ENCODE assay signal across 9 cellular contexts in the genomic region with DNA sequence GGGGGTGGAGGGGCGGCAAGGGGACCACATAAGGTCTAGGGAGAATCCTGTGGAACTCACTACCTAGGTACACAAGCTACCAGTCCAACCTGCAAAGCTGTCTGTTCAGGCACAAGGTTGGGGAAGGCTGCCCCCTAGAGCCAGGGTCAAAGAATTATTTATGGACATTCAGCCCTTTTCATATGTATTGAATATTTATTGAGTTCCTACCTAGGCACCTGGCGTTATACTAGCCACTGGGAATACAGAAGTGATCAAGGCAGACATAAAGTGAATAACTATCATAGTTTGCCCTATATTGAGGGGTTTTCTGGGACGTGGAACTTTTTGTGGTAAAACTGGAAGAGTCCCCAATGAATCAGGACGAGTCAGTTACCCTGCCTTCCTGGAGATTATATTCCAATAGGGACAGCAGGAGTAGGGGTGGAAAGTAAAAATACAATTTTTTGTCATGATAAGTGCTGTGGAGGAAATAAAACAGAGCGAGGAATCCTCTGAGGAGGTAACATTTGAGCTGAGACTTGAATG. TPM values are rescaled to one million over a fixed set of nuclear protein-coding genes. Genes with fewer than 3 reads are reported as not detected.
DNase-seq lines count a peak whose midpoint lies in the region; ATAC-seq, FAIRE-seq and TF ChIP-seq lines count a peak whose summit lies in the region.
"Had no signal": no experiment of that assay in that cellular context is flagged by ENCODE, and none has a peak within 500 bp of the region (broad histone marks: within the 10 kb centered on the region; RNA-seq: fewer than 3 reads in every experiment).

No MANE protein-coding gene starts in this region.

- no peak overlapping the region for H3K4me2 ChIP-seq in keratinocyte (ENCODE audit: control insufficient read depth, extremely low read depth, insufficient read depth, low read depth, low read length)

- no peak overlapping the region for H3K9ac ChIP-seq in keratinocyte (ENCODE audit: control insufficient read depth, extremely low read depth, insufficient read depth, low read length)

- dilution Hi-C loops in keratinocyte (cut with MboI; ENCODE audit: extremely low pct_ligation_motif_present, low sequenced_read_pairs), result no loop called here

- peak; percentile 21 for FAIRE-seq in G401.6 (lab: Jason Lieb, UNC)
- peak; percentile 73 for FAIRE-seq in keratinocyte (lab: Jason Lieb, UNC)
- FAIRE-seq in urothelium cell line (lab: Jason Lieb, UNC), result no peak

- intact Hi-C loops in adrenal gland (cut with DNase I), result loop anchor here (5.0 kb wide), 2 partner anchors 45 to 55 kb away; no protein-coding TSS in a partner anchor

- TF ChIP-seq CTCF in adrenal gland (IDR thresholded peaks at IDR 0.05), result peak; percentile 50 to 57 (median 55)
- TF ChIP-seq CTCF in keratinocyte (optimal IDR thresholded peaks at IDR 0.05 in 1 of 3, IDR thresholded peaks at IDR 0.05 in 1 of 3, conservative IDR thresholded peaks at IDR 0.05 in 1 of 3; ENCODE audit: extremely low read depth in 1 of 3, insufficient read depth in 2 of 3, low read length in 3 of 3), result peak; percentile 52 to 85 (median 56)

- peaks cover 0 to 18% of the 10 kb centered on the region in 2 donors for H3K4me1 ChIP-seq in adrenal gland (replicated peaks in 1 of 2)
- peaks cover 69% of the 10 kb centered on the region for H3K4me1 ChIP-seq in keratinocyte (ENCODE audit: control insufficient read depth, extremely low read depth, insufficient read depth, low read length)

- no peak for ATAC-seq in GM21381 (IDR thresholded peaks at IDR 0.05; ENCODE audit: unreplicated experiment)

- WGBS in adrenal gland, 4 donors, result 45 to 68% (median 50%) methylated on average over 4 to 5 of the region's 5 CpGs

- no peaks in the 10 kb centered on the region for H4K20me1 ChIP-seq in keratinocyte (ENCODE audit: control insufficient read depth, extremely low read depth, insufficient read depth, low read length)

- H3K27me3 ChIP-seq in adrenal gland, result no peaks in the 10 kb centered on the region
- no peaks in the 10 kb centered on the region for H3K27me3 ChIP-seq in keratinocyte (ENCODE audit: control insufficient read depth, extremely low read depth, insufficient read depth, low read length)
- H3K27me3 ChIP-seq: SJSA1 had no signal

- no peak overlapping the region for H3K27ac ChIP-seq in adrenal gland
- no peak overlapping the region for H3K27ac ChIP-seq in keratinocyte (ENCODE audit: control insufficient read depth, insufficient read depth, low read length)
- H3K27ac ChIP-seq: SJSA1 had no signal

- H3K36me3 ChIP-seq in adrenal gland (replicated peaks in 1 of 2) (no peaks in the 10 kb centered on the region), keratinocyte (ENCODE audit: control insufficient read depth in 2 of 2, extremely low read depth in 1 of 2, insufficient read depth in 2 of 2, low read length in 2 of 2) (no peaks in the 10 kb centered on the region)
- H3K36me3 ChIP-seq: SJSA1 had no signal

- H3K9me1 ChIP-seq in keratinocyte (ENCODE audit: control insufficient read depth, extremely low read depth, insufficient read depth, low read length), result no peaks in the 10 kb centered on the region

- H2AFZ ChIP-seq in keratinocyte (ENCODE audit: control insufficient read depth, low read length), result no peak overlapping the region

- TF ChIP-seq POLR2A in adrenal gland (IDR thresholded peaks at IDR 0.05), result no peak

- no peaks in the 10 kb centered on the region for H3K9me3 ChIP-seq in adrenal gland (replicated peaks in 1 of 3)
- H3K9me3 ChIP-seq in keratinocyte (ENCODE audit: control insufficient read depth, low read depth, low read length), result no peaks in the 10 kb centered on the region
- H3K9me3 ChIP-seq: SJSA1 had no signal

- H3K79me2 ChIP-seq in keratinocyte (ENCODE audit: control insufficient read depth, insufficient read depth, low read length), result no peaks in the 10 kb centered on the region

- peak; percentile 85 for DNase-seq in HT-29 (ENCODE audit: low spot score)
- peak; percentile 76 for DNase-seq in SW480 (ENCODE audit: low spot score)
- peak in 2 of 7 donors; percentile 57 to 67 for DNase-seq in adrenal gland
- DNase-seq in keratinocyte (ENCODE audit: low read depth, low spot score), result no peak
- peak in 2 of 3 experiments; percentile 53 to 60 for DNase-seq in stimulated activated CD4-positive, alpha-beta T cell treated with anti-CD3 and anti-CD28 coated beads, TNF-alpha, amount 100 ng/mL, for 4 hours (ENCODE audit: low read depth in 3 of 3)
- DNase-seq in urothelium cell line (ENCODE audit: low spot score), result no peak

- no peak overlapping the region for H3K4me3 ChIP-seq in adrenal gland
- H3K4me3 ChIP-seq in keratinocyte (ENCODE audit: control insufficient read depth in 2 of 3, extremely low read depth in 1 of 3, insufficient read depth in 2 of 3, low read depth in 1 of 3, low read length in 3 of 3), result no peak overlapping the region
- H3K4me3 ChIP-seq: SJSA1 had no signal

RNA-seq across cellular contexts. Expression of gene SLC48A1, which starts 5.8 kb away (rescaled TPM):
- 31.1 and 35.7 TPM in 2 replicates for total RNA-seq in HT-29 (2014; rRNA removed; shearing (Covaris generic))
- total RNA-seq in adrenal gland, result 10 to 100 TPM; 52.5 to 91.9 (median 73.6) TPM
- 10 to 100 TPM; 36.3 to 51.0 (median 44.8) TPM for polyA plus RNA-seq in adrenal gland
- 7.8 to 15.3 TPM (median 8.1 TPM) in 3 replicates for polyA plus RNA-seq in keratinocyte
- polyA plus RNA-seq in keratinocyte (2011; ENCODE audit: low read depth), result 1.5 TPM
- polyA plus RNA-seq in keratinocyte (2011; cell fraction: cytosol; rRNA removed), result 10.8 and 12.2 TPM in 2 replicates
- 14.4 and 18.3 TPM in 2 replicates for polyA plus RNA-seq in keratinocyte (2011; cell fraction: nucleus; rRNA removed)
- polyA plus RNA-seq in keratinocyte (2012; ENCODE audit: low replicate concordance), result 11.7 and 13.6 TPM in 2 replicates
- polyA minus RNA-seq in keratinocyte, result 12.8 to 29.3 TPM (median 16.5 TPM) in 3 replicates
- polyA minus RNA-seq in keratinocyte (2011; cell fraction: cytosol; rRNA and poly(A)+ RNA removed), result 16.5 TPM
- polyA minus RNA-seq in keratinocyte (2011; cell fraction: nucleus; rRNA and poly(A)+ RNA removed), result 5.4 and 5.8 TPM in 2 replicates

RNA-seq across cellular contexts. Expression of gene RAPGEF3, which starts 8.6 kb away (rescaled TPM):
- 38.2 and 44.1 TPM in 2 replicates for total RNA-seq in HT-29 (2014; rRNA removed; shearing (Covaris generic))
- 10 to 100 TPM in 3 of 8 donors, 1 to 10 TPM in 5; 2.4 to 14.6 (median 9.3) TPM for total RNA-seq in adrenal gland
- polyA plus RNA-seq in adrenal gland, result 10 to 100 TPM in 2 of 3 donors, 1 to 10 TPM in 1; 1.4 to 69.4 (median 43.8) TPM
- polyA plus RNA-seq in keratinocyte, result 4.1 to 5.7 TPM (median 5.1 TPM) in 3 replicates
- polyA plus RNA-seq in keratinocyte (2011; ENCODE audit: low read depth), result 2.2 TPM
- 1.8 and 2.7 TPM in 2 replicates for polyA plus RNA-seq in keratinocyte (2011; cell fraction: cytosol; rRNA removed)
- 13.1 and 17.2 TPM in 2 replicates for polyA plus RNA-seq in keratinocyte (2011; cell fraction: nucleus; rRNA removed)
- 1.9 and 6.5 TPM in 2 replicates for polyA plus RNA-seq in keratinocyte (2012; ENCODE audit: low replicate concordance)
- polyA minus RNA-seq in keratinocyte, result 5.5 to 25.3 TPM (median 5.9 TPM) in 3 replicates
- polyA minus RNA-seq in keratinocyte (2011; cell fraction: cytosol; rRNA and poly(A)+ RNA removed), result 8.1 TPM
- polyA minus RNA-seq in keratinocyte (2011; cell fraction: nucleus; rRNA and poly(A)+ RNA removed), result 5.7 and 7.1 TPM in 2 replicates

RNA-seq across cellular contexts. Expression of gene ENDOU, which starts 42.0 kb away (rescaled TPM):
- total RNA-seq in HT-29 (2014; rRNA removed; shearing (Covaris generic)), result not detected in 2 replicates
- 1 to 10 TPM in 3 of 8 donors, under 1 TPM in 2, not detected in 3; 0.18 to 2.6 (median 1.1) TPM for total RNA-seq in adrenal gland
- under 1 TPM; 0.11 to 0.51 (median 0.16) TPM for polyA plus RNA-seq in adrenal gland
- polyA plus RNA-seq in keratinocyte, result 0.28 to 0.35 TPM (median 0.33 TPM) in 3 replicates
- polyA plus RNA-seq in keratinocyte (2011; ENCODE audit: low read depth), result not detected
- 0.04 TPM in 2 replicates for polyA plus RNA-seq in keratinocyte (2011; cell fraction: cytosol; rRNA removed)
- 0.83 and 0.99 TPM in 2 replicates for polyA plus RNA-seq in keratinocyte (2011; cell fraction: nucleus; rRNA removed)
- polyA plus RNA-seq in keratinocyte (2012; ENCODE audit: low replicate concordance), result 0.13 and 0.24 TPM in 2 replicates
- polyA minus RNA-seq in keratinocyte, result 0.23 to 0.61 TPM in 2 of 3 replicates, not detected in the other
- not detected for polyA minus RNA-seq in keratinocyte (2011; cell fraction: cytosol; rRNA and poly(A)+ RNA removed)
- 0.47 and 1.1 TPM in 2 replicates for polyA minus RNA-seq in keratinocyte (2011; cell fraction: nucleus; rRNA and poly(A)+ RNA removed)
- total RNA-seq: SJSA1 had no signal

RNA-seq across cellular contexts. Expression of gene HDAC7, which starts 52.4 kb away (rescaled TPM):
- total RNA-seq in HT-29 (2014; rRNA removed; shearing (Covaris generic)), result 51.7 and 55.6 TPM in 2 replicates
- 100 to 1,000 TPM in 5 of 8 donors, 10 to 100 TPM in 3; 66.6 to 178 (median 147) TPM for total RNA-seq in adrenal gland
- 100 to 1,000 TPM; 110 to 184 (median 164) TPM for polyA plus RNA-seq in adrenal gland
- 15.8 to 32.4 TPM (median 17.0 TPM) in 3 replicates for polyA plus RNA-seq in keratinocyte
- polyA plus RNA-seq in keratinocyte (2011; ENCODE audit: low read depth), result 27.9 TPM
- polyA plus RNA-seq in keratinocyte (2011; cell fraction: cytosol; rRNA removed), result 13.0 and 21.8 TPM in 2 replicates
- 67.6 and 79.0 TPM in 2 replicates for polyA plus RNA-seq in keratinocyte (2011; cell fraction: nucleus; rRNA removed)
- 24.3 and 37.1 TPM in 2 replicates for polyA plus RNA-seq in keratinocyte (2012; ENCODE audit: low replicate concordance)
- 13.7 to 55.7 TPM (median 18.8 TPM) in 3 replicates for polyA minus RNA-seq in keratinocyte
- 32.6 TPM for polyA minus RNA-seq in keratinocyte (2011; cell fraction: cytosol; rRNA and poly(A)+ RNA removed)
- polyA minus RNA-seq in keratinocyte (2011; cell fraction: nucleus; rRNA and poly(A)+ RNA removed), result 23.3 and 24.6 TPM in 2 replicates

Comparison
In these comparisons a context has a peak if more than half of its experiments do, and no peak if none do; other contexts are left out.
1. DNase-seq: peak in HT-29 (single experiment), SW480 (single experiment) and stimulated activated CD4-positive, alpha-beta T cell treated with anti-CD3 and anti-CD28 coated beads, TNF-alpha, amount 100 ng/mL, for 4 hours (2 of 3); none in keratinocyte (single experiment) and urothelium cell line (single experiment).